14 cellular contexts compared by ENCODE assay signal in the genomic region with DNA sequence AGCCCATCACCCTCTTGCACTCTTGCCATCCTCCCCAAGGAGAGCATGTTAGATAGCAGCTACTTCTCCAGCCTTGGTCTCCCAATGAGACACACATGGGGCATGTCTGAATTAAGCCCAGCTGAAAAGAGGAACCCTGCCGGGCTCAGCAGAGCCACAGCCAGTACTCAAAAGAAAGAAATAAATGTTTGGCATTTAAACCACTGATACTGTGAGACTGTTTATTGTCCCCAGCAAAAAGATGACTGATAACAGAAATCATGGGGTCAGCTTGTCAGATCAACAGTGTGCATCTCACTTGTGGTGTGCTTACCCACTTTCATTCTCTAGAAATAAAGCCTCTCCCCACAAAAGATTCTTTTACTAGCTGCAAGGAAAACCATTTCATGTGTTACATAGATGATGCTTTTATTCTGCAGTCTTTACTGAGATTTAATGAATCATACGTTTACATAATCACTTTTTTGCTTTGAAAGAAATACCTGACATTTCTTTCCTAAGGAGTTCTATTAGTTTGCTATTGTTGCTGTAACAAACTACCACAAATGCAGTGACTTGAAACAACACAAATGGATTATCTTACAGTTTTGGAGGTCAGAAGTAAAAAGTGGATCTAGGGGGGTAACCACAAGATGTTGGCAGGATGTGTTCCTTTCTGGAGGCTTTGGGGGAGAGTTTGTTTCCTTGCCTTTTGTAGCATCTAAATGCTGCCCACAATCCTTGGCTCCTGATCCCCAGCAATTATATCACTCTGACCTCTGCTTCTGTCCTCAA. TPM values are rescaled to one million over a fixed set of nuclear protein-coding genes. Genes with fewer than 3 reads are reported as not detected.
DNase-seq lines count a peak whose midpoint lies in the region; ATAC-seq, FAIRE-seq and TF ChIP-seq lines count a peak whose summit lies in the region.
"Had no signal": no experiment of that assay in that cellular context is flagged by ENCODE, and none has a peak within 500 bp of the region (broad histone marks: within the 10 kb centered on the region; RNA-seq: fewer than 3 reads in every experiment).

No MANE protein-coding gene starts in this region.

- H3K4me1 Mint-ChIP-seq in astrocyte (ENCODE audit: low read depth, unreplicated experiment): peaks cover 3% of the 10 kb centered on the region
- no peaks in the 10 kb centered on the region for H3K4me1 Mint-ChIP-seq in immature natural killer cell
- H3K4me1 Mint-ChIP-seq: CD4-positive, CD25-positive, alpha-beta regulatory T cell; T-cell had no signal

- H3K27me3 Mint-ChIP-seq in astrocyte (ENCODE audit: low read depth, unreplicated experiment) (no peaks in the 10 kb centered on the region), immature natural killer cell (ENCODE audit: low read depth in 3 of 3) (peaks cover 0 to 2% (median 0%) of the 10 kb centered on the region in 3 donors)
- H3K27me3 Mint-ChIP-seq: T-cell had no signal

- no peak overlapping the region for H3K4me2 ChIP-seq in astrocyte (ENCODE audit: low read length)

- H3K9ac ChIP-seq in astrocyte (ENCODE audit: low read length): no peak overlapping the region

- peak; percentile 17 for FAIRE-seq in astrocyte (lab: Jason Lieb, UNC)

- H3K27ac ChIP-seq in astrocyte (ENCODE audit: low read depth, low read length): no peak overlapping the region

- no peaks in the 10 kb centered on the region for H3K4me1 ChIP-seq in astrocyte (ENCODE audit: insufficient read depth, low read length)

- TF ChIP-seq CTCF in astrocyte (IDR thresholded peaks at IDR 0.05; ENCODE audit: insufficient read depth, low read depth, low read length): no peak

- H3K27ac Mint-ChIP-seq in astrocyte (ENCODE audit: unreplicated experiment): no peak overlapping the region
- no peak overlapping the region for H3K27ac Mint-ChIP-seq in immature natural killer cell
- H3K27ac Mint-ChIP-seq: CD4-positive, CD25-positive, alpha-beta regulatory T cell; T-cell had no signal

- no peaks in the 10 kb centered on the region for H3K27me3 ChIP-seq in astrocyte (ENCODE audit: insufficient read depth, low read length)

- H3K4me3 Mint-ChIP-seq in astrocyte (ENCODE audit: unreplicated experiment) (no peak overlapping the region), immature natural killer cell (no peak overlapping the region)
- H3K4me3 Mint-ChIP-seq: CD4-positive, CD25-positive, alpha-beta regulatory T cell; T-cell had no signal

- H3K9me3 Mint-ChIP-seq in astrocyte (ENCODE audit: unreplicated experiment) (no peaks in the 10 kb centered on the region), immature natural killer cell (peaks cover 0 to 6% (median under 1%) of the 10 kb centered on the region in 6 donors)

- no peaks in the 10 kb centered on the region for H3K79me2 ChIP-seq in astrocyte (ENCODE audit: insufficient read depth, low read length)

- H3K36me3 Mint-ChIP-seq in astrocyte (ENCODE audit: low read depth, unreplicated experiment) (no peaks in the 10 kb centered on the region), immature natural killer cell (no peaks in the 10 kb centered on the region)
- H3K36me3 Mint-ChIP-seq: CD4-positive, CD25-positive, alpha-beta regulatory T cell; T-cell had no signal

- H3K36me3 ChIP-seq in astrocyte (ENCODE audit: insufficient read depth, low read length): no peaks in the 10 kb centered on the region

- no peak overlapping the region for H3K4me3 ChIP-seq in astrocyte (ENCODE audit: insufficient read depth, low read depth, low read length)

- H3K9me3 ChIP-seq in astrocyte (ENCODE audit: insufficient read depth, low read depth, low read length): no peaks in the 10 kb centered on the region

- ATAC-seq in GM18508 (IDR thresholded peaks at IDR 0.05; ENCODE audit: insufficient read depth, unreplicated experiment): peak; percentile 78
- peak; percentile 72 for ATAC-seq in GM21526 (IDR thresholded peaks at IDR 0.05; ENCODE audit: low FRiP score, unreplicated experiment)
- peak; percentile 76 for ATAC-seq in HG03175 (IDR thresholded peaks at IDR 0.05; ENCODE audit: unreplicated experiment)
- ATAC-seq: T-cell had no signal

- no peaks in the 10 kb centered on the region for H4K20me1 ChIP-seq in astrocyte (ENCODE audit: insufficient read depth, low read length)

- peak; percentile 49 for DNase-seq in astrocyte (ENCODE audit: low read depth)
- DNase-seq in NCI-H187 (lab: John Stamatoyannopoulos, UW): no peak
- no peak for DNase-seq in immature natural killer cell
- DNase-seq in NCI-H2227 (lab: John Stamatoyannopoulos, UW; ENCODE audit: unreplicated experiment): no peak
- DNase-seq in D341Med (ENCODE audit: low spot score): no peak
- DNase-seq: CD4-positive, CD25-positive, alpha-beta regulatory T cell; cerebellar nuclear complex; NCI-H345; stimulated activated naive CD4-positive, alpha-beta T cell; T-cell had no signal

- no peak overlapping the region for H2AFZ ChIP-seq in astrocyte (ENCODE audit: low read depth, low read length)

RNA-seq across cellular contexts. Expression of gene ANKRD7, which starts 20.9 kb away (rescaled TPM):
- 0.41 and 0.82 TPM in 2 replicates for total RNA-seq in astrocyte
- polyA plus RNA-seq in immature natural killer cell: not detected
- total RNA-seq: CD4-positive, CD25-positive, alpha-beta regulatory T cell; glomerular endothelial cell had no signal
